In genomic region chr1:155324041-155324716, GRCh38 we compare ENCODE assay signal across 8 cellular contexts. TPM values are rescaled to one million over a fixed set of nuclear protein-coding genes. Genes with fewer than 3 reads are reported as not detected.
A peak's percentile ranks its signal among the peaks of the same experiment; 100 is the strongest.
DNase-seq lines count a peak whose midpoint lies in the region; ATAC-seq, FAIRE-seq and TF ChIP-seq lines count a peak whose summit lies in the region.

No MANE protein-coding gene starts in this region.

- intact Hi-C loops in left ventricle myocardium inferior (cut with micrococcal nuclease) (loop anchor here (5.0 kb wide), 1 partner anchor 47 kb away; the partner anchor contains the start of gene HCN3), prostate gland (cut with DNase I) (loop anchor here (2.0 to 5.0 kb wide), 5 partner anchors 15 to 268 kb away; partner anchors contain the start of genes ASH1L, ENTREP3 and FDPS)

- WGBS in prostate gland = under 1% methylated on average over 36 of the region's 44 CpGs
- WGBS in urinary bladder = under 1% methylated on average over 44 of the region's 44 CpGs

- peaks cover 55% of the 10 kb centered on the region for H3K4me1 ChIP-seq in left ventricle myocardium inferior
- H3K4me1 ChIP-seq in prostate gland (replicated peaks) = peaks cover 4% of the 10 kb centered on the region
- peaks cover 2% of the 10 kb centered on the region for H3K4me1 ChIP-seq in urinary bladder (ENCODE audit: insufficient read depth)

- H3K36me3 ChIP-seq in left ventricle myocardium inferior = peaks cover 28% of the 10 kb centered on the region
- H3K36me3 ChIP-seq in prostate gland = no peaks in the 10 kb centered on the region
- no peaks in the 10 kb centered on the region for H3K36me3 ChIP-seq in urinary bladder (ENCODE audit: insufficient read depth)

- FAIRE-seq in GM12892 (lab: Jason Lieb, UNC) = peak; percentile 92

- peaks cover 7% of the 10 kb centered on the region for H3K36me3 Mint-ChIP-seq in T-helper 1 cell treated with Interleukin-12 subunit alpha and Interleukin-12 subunit beta and Interleukin-4 antibody, amounts not matched to agents 30 μg/mL and 1 μg/mL, for 36 hours (ENCODE audit: low read depth)

- H3K9me3 Mint-ChIP-seq in T-helper 1 cell treated with Interleukin-12 subunit alpha and Interleukin-12 subunit beta and Interleukin-4 antibody, amounts not matched to agents 30 μg/mL and 1 μg/mL, for 36 hours = no peaks in the 10 kb centered on the region

- peak overlapping the region; percentile 90 for H3K4me3 Mint-ChIP-seq in T-helper 1 cell treated with Interleukin-12 subunit alpha and Interleukin-12 subunit beta and Interleukin-4 antibody, amounts not matched to agents 30 μg/mL and 1 μg/mL, for 36 hours

- H3K27me3 ChIP-seq in left ventricle myocardium inferior (ENCODE audit: low read depth) = no peaks in the 10 kb centered on the region
- H3K27me3 ChIP-seq in prostate gland (replicated peaks; ENCODE audit: insufficient read depth) = no peaks in the 10 kb centered on the region

- no peaks in the 10 kb centered on the region for H3K27me3 Mint-ChIP-seq in T-helper 1 cell treated with Interleukin-12 subunit alpha and Interleukin-12 subunit beta and Interleukin-4 antibody, amounts not matched to agents 30 μg/mL and 1 μg/mL, for 36 hours (ENCODE audit: low read depth)

- H3K4me1 Mint-ChIP-seq in T-helper 1 cell treated with Interleukin-12 subunit alpha and Interleukin-12 subunit beta and Interleukin-4 antibody, amounts not matched to agents 30 μg/mL and 1 μg/mL, for 36 hours (ENCODE audit: low read depth) = peaks cover 24% of the 10 kb centered on the region

- peak overlapping the region; percentile 85 for H3K27ac Mint-ChIP-seq in T-helper 1 cell treated with Interleukin-12 subunit alpha and Interleukin-12 subunit beta and Interleukin-4 antibody, amounts not matched to agents 30 μg/mL and 1 μg/mL, for 36 hours

- TF ChIP-seq POLR2A in GM12892 (IDR thresholded peaks at IDR 0.05; ENCODE audit: low read depth, low read length) (peak; percentile 54; the same call in 1 of the 2 replicates), prostate gland (IDR thresholded peaks at IDR 0.05) (peak; percentile 87)

- ATAC-seq in HG02870 (IDR thresholded peaks at IDR 0.05; ENCODE audit: unreplicated experiment) = peak; percentile 60

- TF ChIP-seq CTCF in left ventricle myocardium inferior (IDR thresholded peaks at IDR 0.05; ENCODE audit: borderline replicate concordance) (no peak), prostate gland (IDR thresholded peaks at IDR 0.05) (peak in 1 of 4 experiments; percentile 31)

- DNase-seq in GM12892 (ENCODE audit: insufficient read length) (peak; percentile 95), NCI-H1694 (lab: John Stamatoyannopoulos, UW) (peak; percentile 98), amygdala (lab: John Stamatoyannopoulos, UW) (peak; percentile 49 to 96 (median 88)), left ventricle myocardium inferior (peak; percentile 96), prostate gland (ENCODE audit: low spot score) (peak; percentile 97)

- H3K4me3 ChIP-seq in left ventricle myocardium inferior (peak overlapping the region; percentile 85), prostate gland (peak overlapping the region; percentile 86 to 88), urinary bladder (ENCODE audit: low read depth, low read length) (peak overlapping the region; percentile 69)

- H3K27ac ChIP-seq in left ventricle myocardium inferior (replicated peaks) (peak overlapping the region; percentile 99), prostate gland (peak overlapping the region; percentile 95 to 97), urinary bladder (ENCODE audit: low read depth) (peak overlapping the region; percentile 93)

- H3K9me3 ChIP-seq in left ventricle myocardium inferior (replicated peaks) (no peaks in the 10 kb centered on the region), prostate gland (no peaks in the 10 kb centered on the region)

RNA-seq across cellular contexts. Expression of gene RUSC1, which starts 3.5 kb away (rescaled TPM):
- polyA plus RNA-seq in GM12892 (2012; ENCODE audit: missing spikeins) = 5.9 TPM
- total RNA-seq in left ventricle myocardium inferior (18.0 TPM), prostate gland (10 to 100 TPM; 34.0 to 35.1 TPM), urinary bladder (13.8 TPM)
- 36.3 TPM for polyA plus RNA-seq in urinary bladder

RNA-seq across cellular contexts. Expression of gene FDPS, which starts 15.5 kb away (rescaled TPM):
- polyA plus RNA-seq in GM12892 (2012; ENCODE audit: missing spikeins) = 419 TPM
- total RNA-seq in left ventricle myocardium inferior (75.0 TPM), prostate gland (100 to 1,000 TPM in 1 of 2 donors, 10 to 100 TPM in 1; 59.6 to 100 TPM), urinary bladder (73.1 TPM)
- 92.6 TPM for polyA plus RNA-seq in urinary bladder

RNA-seq across cellular contexts. Expression of gene PKLR, which starts 22.9 kb away (rescaled TPM):
- polyA plus RNA-seq in GM12892 (2012; ENCODE audit: missing spikeins) = not detected
- total RNA-seq in left ventricle myocardium inferior = not detected
- total RNA-seq in prostate gland = not detected
- not detected for total RNA-seq in urinary bladder
- polyA plus RNA-seq in urinary bladder = not detected

RNA-seq across cellular contexts. Expression of gene HCN3, which starts 46.9 kb away (rescaled TPM):
- 1.1 TPM for polyA plus RNA-seq in GM12892 (2012; ENCODE audit: missing spikeins)
- 1.2 TPM for total RNA-seq in left ventricle myocardium inferior
- 1 to 10 TPM; 1.9 to 2.6 TPM for total RNA-seq in prostate gland
- total RNA-seq in urinary bladder = 3.0 TPM
- polyA plus RNA-seq in urinary bladder = 3.2 TPM

RNA-seq across cellular contexts. Expression of gene CLK2, which starts 50.9 kb away (rescaled TPM):
- polyA plus RNA-seq in GM12892 (2012; ENCODE audit: missing spikeins) = 54.9 TPM
- total RNA-seq in left ventricle myocardium inferior (18.1 TPM), prostate gland (10 to 100 TPM; 28.1 to 56.5 TPM), urinary bladder (29.7 TPM)
- 42.3 TPM for polyA plus RNA-seq in urinary bladder

Comparison
In these comparisons a context has a peak if more than half of its experiments do, and no peak if none do; other contexts are left out.
1. Peak in every context shown above with its lines: DNase-seq, ATAC-seq, H3K4me3 ChIP-seq and H3K27ac ChIP-seq.